24 cellular contexts compared by ENCODE assay signal in genomic region chr5:20087299-20087698, GRCh38.
"Had no signal": no experiment of that assay in that cellular context is flagged by ENCODE, and none has a peak within 500 bp of the region (broad histone marks: within the 10 kb centered on the region; RNA-seq: fewer than 3 reads in every experiment).

No MANE protein-coding gene starts in this region.

- DNase-seq: activated CD4-positive, alpha-beta memory T cell treated with anti-CD3 and anti-CD28 coated beads, Interleukin-2, amount 10 ng/mL, durations not matched to agents 7 days and 5 days; activated CD4-positive, alpha-beta T cell treated with anti-CD3 and anti-CD28 coated beads for 36 hours; activated CD4-positive, alpha-beta T cell treated with anti-CD3 and anti-CD28 coated beads, Interleukin-2, amount 10 ng/mL, durations not matched to agents 24 days and 14 days; activated CD4-positive, CD25-positive, alpha-beta regulatory T cell; activated CD4-positive, CD25-positive, alpha-beta regulatory T cell treated with anti-CD3 and anti-CD28 coated beads, Interleukin-2, amount 50 U/mL, for 72 hours; activated CD8-positive, alpha-beta memory T cell treated with anti-CD3 and anti-CD28 coated beads, Interleukin-2, amount 50 U/mL, for 48 hours; activated gamma-delta T cell; activated naive CD4-positive, alpha-beta T cell; activated naive CD4-positive, alpha-beta T cell treated with anti-CD3 and anti-CD28 coated beads, Interleukin-2, amount 10 ng/mL, durations not matched to agents 7 days and 5 days; activated naive CD8-positive, alpha-beta T cell treated with anti-CD3 and anti-CD28 coated beads, Interleukin-2, amount 10 ng/mL, durations not matched to agents 7 days and 5 days; activated T-cell treated with anti-CD3 and anti-CD28 coated beads for 4 hours; activated T-cell treated with anti-CD3 and anti-CD28 coated beads, Interleukin-2, amount 50 U/mL, for 24 hours; activated T-cell treated with anti-CD3 and anti-CD28 coated beads, Interleukin-2, amount 50 U/mL, for 72 hours; dorsolateral prefrontal cortex; effector memory CD4-positive, alpha-beta T cell; endodermal cell; foreskin fibroblast; head of caudate nucleus; T-helper 2 cell had no signal

- H3K27ac ChIP-seq: ascending aorta, breast epithelium, coronary artery had no signal

- H3K9me3 ChIP-seq: ascending aorta had no signal

- H3K4me1 ChIP-seq: ascending aorta, breast epithelium had no signal

- ATAC-seq: activated CD4-positive, alpha-beta T cell treated with anti-CD3 and anti-CD28 coated beads for 36 hours; activated naive CD4-positive, alpha-beta T cell treated with anti-CD3 and anti-CD28 coated beads, Interleukin-2, amount 50 U/mL, for 72 hours; activated T-cell treated with anti-CD3 and anti-CD28 coated beads, Interleukin-2, amount 50 U/mL, for 72 hours; esophagus mucosa had no signal

- H3K36me3 ChIP-seq: ascending aorta, breast epithelium had no signal

- H3K4me3 ChIP-seq: ascending aorta, breast epithelium, coronary artery, dorsolateral prefrontal cortex had no signal

- H3K27me3 ChIP-seq: ascending aorta, breast epithelium, dorsolateral prefrontal cortex had no signal
